10 cellular contexts compared by ENCODE assay signal in genomic region chr11:96256604-96257003, GRCh38.
DNase-seq lines count a peak whose midpoint lies in the region; ATAC-seq lines count a peak whose summit lies in the region.
"Had no signal": no experiment of that assay in that cellular context is flagged by ENCODE, and none has a peak within 500 bp of the region (broad histone marks: within the 10 kb centered on the region; RNA-seq: fewer than 3 reads in every experiment).

No MANE protein-coding gene starts in this region.

- no peak for DNase-seq in activated naive CD4-positive, alpha-beta T cell treated with anti-CD3 and anti-CD28 coated beads for 36 hours
- DNase-seq in activated naive CD4-positive, alpha-beta T cell treated with anti-CD3 and anti-CD28 coated beads, Interleukin-2, amount 50 U/mL, for 16 hours = no peak
- DNase-seq in SK-N-MC (ENCODE audit: low read depth, low spot score) (no peak), COLO829 (ENCODE audit: low spot score) (no peak), H4 (ENCODE audit: low spot score) (no peak)
- no peak for DNase-seq in effector memory CD8-positive, alpha-beta T cell
- DNase-seq: dermis blood vessel endothelial cell, NCI-H226 had no signal

- H3K36me3 ChIP-seq in SK-N-MC (ENCODE audit: insufficient read depth, low read length) = no peaks in the 10 kb centered on the region
- no peaks in the 10 kb centered on the region for H3K36me3 ChIP-seq in thymus (ENCODE audit: control insufficient read depth, insufficient read depth)

- H3K4me3 ChIP-seq in SK-N-MC (peak overlapping the region; percentile 69), thymus (ENCODE audit: low read length) (no peak overlapping the region)

- H3K4me3 Mint-ChIP-seq in activated naive CD4-positive, alpha-beta T cell treated with anti-CD3 and anti-CD28 coated beads for 36 hours = peak overlapping the region; percentile 22
- peak overlapping the region; percentile 63 to 78 for H3K4me3 Mint-ChIP-seq in effector memory CD8-positive, alpha-beta T cell

- H3K27me3 ChIP-seq in thymus (ENCODE audit: control insufficient read depth, insufficient read depth) = no peaks in the 10 kb centered on the region

- H3K4me1 ChIP-seq in thymus (ENCODE audit: control insufficient read depth, insufficient read depth, low read length) = peaks cover 54% of the 10 kb centered on the region

- intact Hi-C loops in activated naive CD4-positive, alpha-beta T cell treated with anti-CD3 and anti-CD28 coated beads for 36 hours (cut with micrococcal nuclease) = loop anchor here (1.0 to 5.0 kb wide), 3 partner anchors 87 to 244 kb away; partner anchors contain the start of genes JRKL and MAML2

- H3K4me1 Mint-ChIP-seq in activated naive CD4-positive, alpha-beta T cell treated with anti-CD3 and anti-CD28 coated beads for 36 hours (ENCODE audit: low read depth) = peaks cover 93% of the 10 kb centered on the region
- peaks cover 64 to 77% of the 10 kb centered on the region in 2 donors for H3K4me1 Mint-ChIP-seq in effector memory CD8-positive, alpha-beta T cell (ENCODE audit: low read depth in 2 of 2)

- H3K9me3 Mint-ChIP-seq in activated naive CD4-positive, alpha-beta T cell treated with anti-CD3 and anti-CD28 coated beads for 36 hours = no peaks in the 10 kb centered on the region
- H3K9me3 Mint-ChIP-seq in effector memory CD8-positive, alpha-beta T cell = no peaks in the 10 kb centered on the region

- H3K27ac ChIP-seq in SK-N-MC (peak overlapping the region; percentile 97), thymus (ENCODE audit: low read depth) (peak overlapping the region; percentile 8)

- H3K27me3 Mint-ChIP-seq in activated naive CD4-positive, alpha-beta T cell treated with anti-CD3 and anti-CD28 coated beads for 36 hours (ENCODE audit: low read depth) = no peaks in the 10 kb centered on the region
- H3K27me3 Mint-ChIP-seq in effector memory CD8-positive, alpha-beta T cell = no peaks in the 10 kb centered on the region

- H3K36me3 Mint-ChIP-seq in activated naive CD4-positive, alpha-beta T cell treated with anti-CD3 and anti-CD28 coated beads for 36 hours (ENCODE audit: low read depth) = peaks cover 27% of the 10 kb centered on the region
- H3K36me3 Mint-ChIP-seq in effector memory CD8-positive, alpha-beta T cell (ENCODE audit: insufficient read depth) = peaks cover 10% of the 10 kb centered on the region

- CTCF ChIA-PET in activated naive CD4-positive, alpha-beta T cell treated with anti-CD3 and anti-CD28 coated beads for 36 hours (lab: Charles Lee) = interaction anchor here (0.6 to 1.9 kb wide), 8 partner anchors 13 to 421 kb away, joined by 3 to 7 read pairs (median 3); partner anchors contain the start of gene MAML2

- peak overlapping the region; percentile 77 for H3K27ac Mint-ChIP-seq in activated naive CD4-positive, alpha-beta T cell treated with anti-CD3 and anti-CD28 coated beads for 36 hours
- H3K27ac Mint-ChIP-seq in effector memory CD8-positive, alpha-beta T cell = peak overlapping the region; percentile 92 to 94

- WGBS in thymus = 52% methylated on average over 3 of the region's 3 CpGs

- peak overlapping the region; percentile 69 for H3K9ac ChIP-seq in SK-N-MC (ENCODE audit: insufficient read length)

- H3K9me3 ChIP-seq in SK-N-MC (ENCODE audit: low read depth, low read length) (no peaks in the 10 kb centered on the region), thymus (ENCODE audit: control insufficient read depth) (no peaks in the 10 kb centered on the region)

- no peak for ATAC-seq in effector memory CD8-positive, alpha-beta T cell (replicated peaks)
- no peak for ATAC-seq in HG03571 (IDR thresholded peaks at IDR 0.05; ENCODE audit: unreplicated experiment)
